Comparison of ENCODE assay signal across 15 cellular contexts in genomic region chr2:178521304-178522150, GRCh38. TPM values are rescaled to one million over a fixed set of nuclear protein-coding genes. Genes with fewer than 3 reads are reported as not detected.
DNase-seq lines count a peak whose midpoint lies in the region; ATAC-seq and TF ChIP-seq lines count a peak whose summit lies in the region.
"Had no signal": no experiment of that assay in that cellular context is flagged by ENCODE, and none has a peak within 500 bp of the region (broad histone marks: within the 10 kb centered on the region; RNA-seq: fewer than 3 reads in every experiment).

No MANE protein-coding gene starts in this region.

- CTCF ChIA-PET in activated CD4-positive, alpha-beta memory T cell treated with anti-CD3 and anti-CD28 coated beads, Interleukin-2, amount 10 ng/mL, durations not matched to agents 7 days and 5 days (lab: Charles Lee) = interaction anchor here (0.7 to 3.1 kb wide), 4 partner anchors 9 to 205 kb away, joined by 3 to 15 read pairs (median 4); partner anchors contain the start of gene PLEKHA3
- CTCF ChIA-PET in mammary epithelial cell (lab: Charles Lee; ENCODE audit: low non-redundant PET) = no interaction called here

- H4K20me1 ChIP-seq in mammary epithelial cell (ENCODE audit: insufficient read depth, low read length) = no peaks in the 10 kb centered on the region

- H3K4me1 Mint-ChIP-seq in activated CD4-positive, alpha-beta memory T cell treated with anti-CD3 and anti-CD28 coated beads, Interleukin-2, amount 10 ng/mL, durations not matched to agents 7 days and 5 days = peaks cover 43% of the 10 kb centered on the region
- H3K4me1 Mint-ChIP-seq in mesothelial cell of epicardium = peaks cover 13% of the 10 kb centered on the region

- DNase-seq in stimulated activated CD4-positive, alpha-beta T cell treated with anti-CD3 and anti-CD28 coated beads, Interleukin-12 subunit alpha, Interleukin-12 subunit beta, amount 100 ng/mL, for 48 hours (ENCODE audit: low read depth in 2 of 3, low spot score in 1 of 3) = peak; percentile 12 to 46 (median 37)
- no peak for DNase-seq in stimulated activated CD4-positive, alpha-beta T cell treated with anti-CD3 and anti-CD28 coated beads, Interleukin-4, amount 100 ng/mL, for 4 hours
- DNase-seq in activated CD4-positive, alpha-beta memory T cell treated with anti-CD3 and anti-CD28 coated beads, Interleukin-2, amount 10 ng/mL, durations not matched to agents 7 days and 5 days = no peak
- no peak for DNase-seq in mesothelial cell of epicardium (ENCODE audit: low spot score in 2 of 2, unreplicated experiment in 2 of 2)
- DNase-seq in stimulated activated naive CD8-positive, alpha-beta T cell treated with anti-CD3 and anti-CD28 coated beads, Interleukin-15, Interleukin-2, amounts not matched to agents 100 U/mL and 50 U/mL, for 24 hours = no peak
- no peak for DNase-seq in mammary epithelial cell
- DNase-seq: effector CD8-positive, alpha-beta T cell; GDM1; lower lobe of right lung; NCI-H1436 treated with DMSO at 0.1 percent for 48 hours; Peyer's patch; tibial artery had no signal

- dilution Hi-C loops in mammary epithelial cell (cut with HindIII; ENCODE audit: low sequenced_read_pairs) = loop anchor here (5.0 kb wide), 1 partner anchor 54 kb away; no protein-coding TSS in a partner anchor

- no peaks in the 10 kb centered on the region for H3K9me3 Mint-ChIP-seq in activated CD4-positive, alpha-beta memory T cell treated with anti-CD3 and anti-CD28 coated beads, Interleukin-2, amount 10 ng/mL, durations not matched to agents 7 days and 5 days
- no peaks in the 10 kb centered on the region for H3K9me3 Mint-ChIP-seq in mesothelial cell of epicardium

- no peaks in the 10 kb centered on the region for H3K27me3 Mint-ChIP-seq in activated CD4-positive, alpha-beta memory T cell treated with anti-CD3 and anti-CD28 coated beads, Interleukin-2, amount 10 ng/mL, durations not matched to agents 7 days and 5 days
- H3K27me3 Mint-ChIP-seq in mesothelial cell of epicardium (ENCODE audit: low read depth) = no peaks in the 10 kb centered on the region

- no peak overlapping the region for H3K4me3 Mint-ChIP-seq in activated CD4-positive, alpha-beta memory T cell treated with anti-CD3 and anti-CD28 coated beads, Interleukin-2, amount 10 ng/mL, durations not matched to agents 7 days and 5 days
- H3K4me3 Mint-ChIP-seq in mesothelial cell of epicardium = peak overlapping the region; percentile 16

- peak; percentile 56 for ATAC-seq in stimulated activated naive CD8-positive, alpha-beta T cell treated with anti-CD3 and anti-CD28 coated beads, Interleukin-15, Interleukin-2, amounts not matched to agents 100 U/mL and 50 U/mL, for 24 hours
- ATAC-seq in HG03432 (IDR thresholded peaks at IDR 0.05; ENCODE audit: unreplicated experiment) = no peak
- ATAC-seq in GM21825 (IDR thresholded peaks at IDR 0.05; ENCODE audit: unreplicated experiment) = no peak

- 97% methylated on average over 8 of the region's 11 CpGs for WGBS in mammary epithelial cell (ENCODE audit: low coverage, missing lambda C conversion rate)

- H3K79me2 ChIP-seq in mammary epithelial cell (ENCODE audit: insufficient read depth, low read length) = peaks cover 21% of the 10 kb centered on the region

- TF ChIP-seq CTCF in mesothelial cell of epicardium (IDR thresholded peaks at IDR 0.05; ENCODE audit: unreplicated experiment) (no peak), mammary epithelial cell (conservative IDR thresholded peaks at IDR 0.05 in 1 of 2, IDR thresholded peaks at IDR 0.05 in 1 of 2; ENCODE audit: extremely low read depth in 1 of 2, insufficient read depth in 1 of 2, low read depth in 1 of 2, low read length in 2 of 2) (no peak)

- no peak overlapping the region for H2AFZ ChIP-seq in mammary epithelial cell (ENCODE audit: low read depth, low read length)

- POLR2A ChIA-PET in activated CD4-positive, alpha-beta memory T cell treated with anti-CD3 and anti-CD28 coated beads, Interleukin-2, amount 10 ng/mL, durations not matched to agents 7 days and 5 days (lab: Charles Lee) = interaction anchor here (1.0 kb wide), 1 partner anchor 40 kb away, joined by 3 read pairs; no protein-coding TSS in a partner anchor

- no peak overlapping the region for H3K4me2 ChIP-seq in mammary epithelial cell (ENCODE audit: insufficient read depth, low read depth, low read length)

- H3K27ac ChIP-seq in mammary epithelial cell (ENCODE audit: insufficient read depth, low read depth, low read length) = no peak overlapping the region
- H3K27ac ChIP-seq: lower lobe of right lung, Peyer's patch, SK-N-MC, tibial artery had no signal

- H3K27me3 ChIP-seq in mammary epithelial cell (ENCODE audit: insufficient read depth, low read length) = no peaks in the 10 kb centered on the region
- H3K27me3 ChIP-seq: Peyer's patch, tibial artery had no signal

- no peaks in the 10 kb centered on the region for H3K36me3 ChIP-seq in mammary epithelial cell (ENCODE audit: insufficient read depth, low read length)

- peak overlapping the region; percentile 0 for H3K27ac Mint-ChIP-seq in activated CD4-positive, alpha-beta memory T cell treated with anti-CD3 and anti-CD28 coated beads, Interleukin-2, amount 10 ng/mL, durations not matched to agents 7 days and 5 days
- H3K27ac Mint-ChIP-seq in mesothelial cell of epicardium = no peak overlapping the region

- no TSS peak for BruUV-seq in mammary epithelial cell (replicated peaks; lab: Mats Ljungman, UMichigan)

- intact Hi-C loops in mammary epithelial cell (cut with micrococcal nuclease) = loop anchor here (2.0 kb wide), 1 partner anchor 409 kb away; the partner anchor contains the start of gene RBM45

- peaks cover 2% of the 10 kb centered on the region for H3K4me1 ChIP-seq in mammary epithelial cell (ENCODE audit: insufficient read depth, low read length)
- H3K4me1 ChIP-seq: Peyer's patch had no signal

- in situ Hi-C loops in mammary epithelial cell (cut with MboI; ENCODE audit: low sequenced_read_pairs in 2 of 2) = no loop called here

- H3K36me3 Mint-ChIP-seq in activated CD4-positive, alpha-beta memory T cell treated with anti-CD3 and anti-CD28 coated beads, Interleukin-2, amount 10 ng/mL, durations not matched to agents 7 days and 5 days (ENCODE audit: low read depth) = peaks cover 26% of the 10 kb centered on the region
- peaks cover 4% of the 10 kb centered on the region for H3K36me3 Mint-ChIP-seq in mesothelial cell of epicardium

- H3K9me3 ChIP-seq in mammary epithelial cell (replicated peaks; ENCODE audit: insufficient read depth, low read length) = no peaks in the 10 kb centered on the region
- H3K9me3 ChIP-seq: lower lobe of right lung, Peyer's patch, tibial artery had no signal

- H3K4me3 ChIP-seq in mammary epithelial cell (replicated peaks in 1 of 3; ENCODE audit: insufficient read depth in 1 of 3, low read depth in 2 of 3, low read length in 3 of 3) = no peak overlapping the region
- H3K4me3 ChIP-seq: lower lobe of right lung, Peyer's patch, SK-N-MC, tibial artery had no signal

- H3K9ac ChIP-seq in mammary epithelial cell (ENCODE audit: insufficient read depth, low read length) = no peak overlapping the region

RNA-seq across cellular contexts. Expression of gene PLEKHA3, which starts 41.3 kb away (rescaled TPM):
- total RNA-seq in activated CD4-positive, alpha-beta memory T cell treated with anti-CD3 and anti-CD28 coated beads, Interleukin-2, amount 10 ng/mL, durations not matched to agents 7 days and 5 days = 10 to 100 TPM; 27.7 to 28.7 TPM
- total RNA-seq in mesothelial cell of epicardium = 27.3 to 28.9 TPM (median 28.0 TPM) in 3 replicates
- total RNA-seq in mammary epithelial cell = 10 to 100 TPM in 1 of 2 donors, 1 to 10 TPM in 1; 6.0 to 29.7 TPM
- 7.9 TPM for polyA plus RNA-seq in mammary epithelial cell
- 24.0 TPM for polyA minus RNA-seq in mammary epithelial cell

RNA-seq across cellular contexts. Expression of gene FKBP7, which starts 43.1 kb away (rescaled TPM):
- 1 to 10 TPM; 1.6 to 1.8 TPM for total RNA-seq in activated CD4-positive, alpha-beta memory T cell treated with anti-CD3 and anti-CD28 coated beads, Interleukin-2, amount 10 ng/mL, durations not matched to agents 7 days and 5 days
- total RNA-seq in mesothelial cell of epicardium (48.1 to 52.9 TPM (median 49.7 TPM) in 3 replicates), mammary epithelial cell (1 to 10 TPM; 1.6 to 2.3 TPM)
- 2.7 TPM for polyA plus RNA-seq in mammary epithelial cell
- polyA minus RNA-seq in mammary epithelial cell = not detected

Comparison
In these comparisons a context has a peak if more than half of its experiments do, and no peak if none do; other contexts are left out.
1. DNase-seq: peak in stimulated activated CD4-positive, alpha-beta T cell treated with anti-CD3 and anti-CD28 coated beads, Interleukin-12 subunit alpha, Interleukin-12 subunit beta, amount 100 ng/mL, for 48 hours (3 of 3); none in stimulated activated CD4-positive, alpha-beta T cell treated with anti-CD3 and anti-CD28 coated beads, Interleukin-4, amount 100 ng/mL, for 4 hours (0 of 2), activated CD4-positive, alpha-beta memory T cell treated with anti-CD3 and anti-CD28 coated beads, Interleukin-2, amount 10 ng/mL, durations not matched to agents 7 days and 5 days (single experiment), mesothelial cell of epicardium (0 of 2), stimulated activated naive CD8-positive, alpha-beta T cell treated with anti-CD3 and anti-CD28 coated beads, Interleukin-15, Interleukin-2, amounts not matched to agents 100 U/mL and 50 U/mL, for 24 hours (single experiment) and mammary epithelial cell (single experiment).
2. RNA of gene FKBP7, which starts 43.1 kb away (total RNA-seq): 48.1 to 52.9 TPM in mesothelial cell of epicardium; 1.6 to 2.3 TPM in mammary epithelial cell and 1.6 to 1.8 TPM in activated CD4-positive, alpha-beta memory T cell treated with anti-CD3 and anti-CD28 coated beads, Interleukin-2, amount 10 ng/mL, durations not matched to agents 7 days and 5 days; every median in the first group is over 10 times any median in the second.